In genomic region chr7:89085580-89085979, GRCh38 we compare ENCODE assay signal across 26 cellular contexts.
"Had no signal": no experiment of that assay in that cellular context is flagged by ENCODE, and none has a peak within 500 bp of the region (broad histone marks: within the 10 kb centered on the region; RNA-seq: fewer than 3 reads in every experiment).

No MANE protein-coding gene starts in this region.

- H3K9ac ChIP-seq: neural progenitor cell had no signal

- H3K4me1 ChIP-seq: esophagus muscularis mucosa, foreskin keratinocyte, gastroesophageal sphincter, heart left ventricle, prostate gland, right atrium auricular region, stomach, thyroid gland, vagina had no signal

- H3K79me2 ChIP-seq: hepatocyte had no signal

- ATAC-seq: foreskin keratinocyte; gastroesophageal sphincter; heart left ventricle; left lobe of liver; naive thymus-derived CD4-positive, alpha-beta T cell; sciatic nerve; stimulated activated effector memory CD8-positive, alpha-beta T cell treated with anti-CD3 and anti-CD28 coated beads, Interleukin-12 subunit alpha, Interleukin-12 subunit beta, amount 100 ng/mL, for 72 hours had no signal

- DNase-seq: effector CD8-positive, alpha-beta T cell; foreskin keratinocyte; heart left ventricle; kidney; midbrain; naive thymus-derived CD4-positive, alpha-beta T cell; nucleus accumbens; stimulated activated CD4-positive, alpha-beta T cell treated with anti-CD3 and anti-CD28 coated beads, Interleukin-12 subunit alpha, Interleukin-12 subunit beta, amount 100 ng/mL, for 4 hours; stimulated activated CD4-positive, alpha-beta T cell treated with anti-CD3 and anti-CD28 coated beads, Interleukin-1b, Interleukin-23, amount 100 ng/mL, for 48 hours; stimulated activated CD4-positive, alpha-beta T cell treated with anti-CD3 and anti-CD28 coated beads, Interleukin-4, amount 100 ng/mL, for 1 hour; stimulated activated naive CD4-positive, alpha-beta T cell treated with Interleukin-2 at 50 U/mL for 16 hours; stomach; thyroid gland; trophoblast cell had no signal

- H3K27ac ChIP-seq: esophagus muscularis mucosa, foreskin keratinocyte, gastroesophageal sphincter, heart left ventricle, hepatocyte, neural progenitor cell, prostate gland, right atrium auricular region, stomach, thyroid gland, vagina had no signal

- H3K36me3 ChIP-seq: esophagus muscularis mucosa, gastroesophageal sphincter, heart left ventricle, neural progenitor cell, prostate gland, right atrium auricular region, stomach, thyroid gland, vagina had no signal

- H2AFZ ChIP-seq: hepatocyte, neural progenitor cell had no signal

- H3K4me3 ChIP-seq: esophagus muscularis mucosa, gastroesophageal sphincter, heart left ventricle, hepatocyte, lung, neural progenitor cell, prostate gland, right atrium auricular region, smooth muscle cell, stomach, thyroid gland, vagina had no signal

- H3K27me3 ChIP-seq: esophagus muscularis mucosa, foreskin keratinocyte, gastroesophageal sphincter, heart left ventricle, hepatocyte, neural progenitor cell, right atrium auricular region, stomach, thyroid gland, vagina had no signal

- H3K9me3 ChIP-seq: esophagus muscularis mucosa, gastroesophageal sphincter, heart left ventricle, prostate gland, right atrium auricular region, stomach, thyroid gland, vagina had no signal

- H3K4me2 ChIP-seq: hepatocyte, neural progenitor cell, smooth muscle cell had no signal
